8 cellular contexts compared by ENCODE assay signal in genomic region chr11:117817213-117818035, GRCh38. TPM values are rescaled to one million over a fixed set of nuclear protein-coding genes. Genes with fewer than 3 reads are reported as not detected.
DNase-seq lines count a peak whose midpoint lies in the region; FAIRE-seq and TF ChIP-seq lines count a peak whose summit lies in the region.

No MANE protein-coding gene starts in this region.

- no peaks in the 10 kb centered on the region for H3K27me3 Mint-ChIP-seq in neural crest cell (ENCODE audit: low read depth)

- H3K27me3 ChIP-seq in stomach, result peaks cover 0 to 12% (median 0%) of the 10 kb centered on the region in 3 donors

- peaks cover 26 to 51% (median 38%) of the 10 kb centered on the region in 4 donors for H3K4me1 ChIP-seq in stomach

- no peaks in the 10 kb centered on the region for H3K9me3 ChIP-seq in stomach

- peak overlapping the region; percentile 89 for H3K27ac Mint-ChIP-seq in neural crest cell (ENCODE audit: unreplicated experiment)

- intact Hi-C loops in stomach (cut with DNase I; ENCODE audit: low total_unique reads), result loop anchor here (5.0 kb wide), 1 partner anchor 390 kb away; no protein-coding TSS in a partner anchor

- TF ChIP-seq CTCF in fibroblast of the aortic adventitia (IDR thresholded peaks at IDR 0.05; ENCODE audit: insufficient read depth, low read length) (peak; percentile 99), neural crest cell (conservative IDR thresholded peaks at IDR 0.05) (peak; percentile 99), stomach (IDR thresholded peaks at IDR 0.05) (peak in 6 of 7 experiments; percentile 93 to 100 (median 100))

- H3K9me3 Mint-ChIP-seq in neural crest cell, result no peaks in the 10 kb centered on the region

- peak; percentile 77 to 83 for DNase-seq in NCI-H2081 (lab: John Stamatoyannopoulos, UW)
- DNase-seq in NCI-H2081 treated with DMSO at 0.1 percent for 48 hours (lab: John Stamatoyannopoulos, UW), result no peak
- peak; percentile 66 for DNase-seq in Jurkat, Clone E6-1 (ENCODE audit: low read depth, low spot score)
- peak; percentile 74 for DNase-seq in RCC 7860 (ENCODE audit: low spot score)
- DNase-seq in activated T-helper 1 cell treated with anti-CD3 and anti-CD28 coated beads, Interleukin-2, amount 50 U/mL, for 16 hours (ENCODE audit: low read depth in 1 of 2, low spot score in 1 of 2), result peak; percentile 75 to 83
- peak; percentile 78 for DNase-seq in fibroblast of the aortic adventitia (ENCODE audit: low read depth)
- peak; percentile 97 for DNase-seq in neural crest cell (ENCODE audit: low read depth, low spot score)
- peak; percentile 79 for DNase-seq in stomach

- peak overlapping the region; percentile 21 for H3K4me3 Mint-ChIP-seq in neural crest cell

- no peak for TF ChIP-seq EP300 in stomach (IDR thresholded peaks at IDR 0.05)

- FAIRE-seq in RCC 7860 (lab: Jason Lieb, UNC), result peak; percentile 84

- H3K27ac ChIP-seq in stomach, result peak overlapping the region in 4 of 5 donors; percentile 46 to 80 (median 74)

- peaks cover 39% of the 10 kb centered on the region for H3K4me1 Mint-ChIP-seq in neural crest cell

- no peak overlapping the region for H3K4me3 ChIP-seq in Jurkat, Clone E6-1 (ENCODE audit: low read length)
- H3K4me3 ChIP-seq in fibroblast of the aortic adventitia (ENCODE audit: low read depth, low read length) (no peak overlapping the region), stomach (peak overlapping the region in 1 of 4 donors; percentile 13)

- no peaks in the 10 kb centered on the region for H3K36me3 ChIP-seq in stomach

- H3K36me3 Mint-ChIP-seq in neural crest cell (ENCODE audit: low read depth), result no peaks in the 10 kb centered on the region

- no peak for TF ChIP-seq POLR2A in stomach (IDR thresholded peaks at IDR 0.05)

- 17 to 29% (median 20%) methylated on average over 17 to 21 of the region's 21 CpGs for WGBS in stomach, 5 donors

RNA-seq across cellular contexts. Expression of gene FXYD2, which starts 7.1 kb away (rescaled TPM):
- polyA plus RNA-seq in Jurkat, Clone E6-1 (2012; ENCODE audit: insufficient read depth, insufficient read length), result 88.4 TPM
- total RNA-seq in fibroblast of the aortic adventitia (ENCODE audit: low replicate concordance) (not detected in 2 replicates), neural crest cell (0.18 and 0.26 TPM in 2 replicates), stomach (1 to 10 TPM in 1 of 5 donors, under 1 TPM in 1, not detected in 3; 0.45 to 7.0 TPM)
- polyA plus RNA-seq in stomach, result 1 to 10 TPM; 1.0 to 7.8 (median 4.0) TPM

RNA-seq across cellular contexts. Expression of gene DSCAML1, which starts 20.4 kb away (rescaled TPM):
- polyA plus RNA-seq in Jurkat, Clone E6-1 (2012; ENCODE audit: insufficient read depth, insufficient read length), result not detected
- total RNA-seq in fibroblast of the aortic adventitia (ENCODE audit: low replicate concordance) (not detected in 2 replicates), neural crest cell (0.09 and 0.25 TPM in 2 replicates), stomach (1 to 10 TPM in 2 of 5 donors, under 1 TPM in 3; 0.14 to 2.9 (median 0.45) TPM)
- polyA plus RNA-seq in stomach, result under 1 TPM; 0.08 to 0.75 (median 0.46) TPM

RNA-seq across cellular contexts. Expression of gene FXYD6, which starts 59.0 kb away (rescaled TPM):
- 3.8 TPM for polyA plus RNA-seq in Jurkat, Clone E6-1 (2012; ENCODE audit: insufficient read depth, insufficient read length)
- 0.98 and 1.3 TPM in 2 replicates for total RNA-seq in fibroblast of the aortic adventitia (ENCODE audit: low replicate concordance)
- 113 TPM in 2 replicates for total RNA-seq in neural crest cell
- total RNA-seq in stomach, result 100 to 1,000 TPM in 1 of 5 donors, 10 to 100 TPM in 4; 12.7 to 187 (median 47.0) TPM
- polyA plus RNA-seq in stomach, result 10 to 100 TPM; 22.5 to 39.4 (median 25.6) TPM
